13 cellular contexts compared by ENCODE assay signal in the genomic region with DNA sequence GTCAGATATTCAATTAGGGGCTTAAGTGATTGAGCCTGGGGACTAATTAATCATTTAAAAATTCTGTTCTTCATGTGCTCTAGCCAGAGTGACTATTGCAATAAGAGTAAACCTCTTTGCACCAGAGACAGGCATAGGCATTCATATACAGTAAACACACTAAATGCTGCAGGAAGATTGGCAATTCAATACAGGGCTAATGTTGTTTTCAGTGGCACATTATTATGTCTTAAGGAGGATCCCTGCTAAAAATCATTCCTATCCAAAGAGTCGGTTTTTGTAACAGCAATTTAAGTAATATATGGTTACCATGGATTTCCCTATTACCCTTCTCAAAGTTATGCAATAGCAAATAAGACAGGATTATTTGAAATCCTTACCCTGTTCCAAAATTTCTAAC. TPM values are rescaled to one million over a fixed set of nuclear protein-coding genes. Genes with fewer than 3 reads are reported as not detected.
DNase-seq lines count a peak whose midpoint lies in the region; ATAC-seq and TF ChIP-seq lines count a peak whose summit lies in the region.
"Had no signal": no experiment of that assay in that cellular context is flagged by ENCODE, and none has a peak within 500 bp of the region (broad histone marks: within the 10 kb centered on the region; RNA-seq: fewer than 3 reads in every experiment).

No MANE protein-coding gene starts in this region.

- H3K27ac Mint-ChIP-seq in T-cell = no peak overlapping the region

- no peaks in the 10 kb centered on the region for H3K36me3 Mint-ChIP-seq in T-cell

- peak overlapping the region; percentile 19; the same call in 1 of the 2 replicates for H3K4me3 ChIP-seq in AG09309 (ENCODE audit: control insufficient read depth, low read depth, low read length)
- H3K4me3 ChIP-seq in parathyroid adenoma (ENCODE audit: low read depth, low read length) = peak overlapping the region; percentile 19
- peak overlapping the region in 1 of 3 donors; percentile 11 for H3K4me3 ChIP-seq in thyroid gland (replicated peaks in 1 of 3)

- peaks cover 0 to 2% of the 10 kb centered on the region in 2 donors for H3K27me3 Mint-ChIP-seq in T-cell

- no peaks in the 10 kb centered on the region for H3K9me3 ChIP-seq in parathyroid adenoma (ENCODE audit: control insufficient read depth, low read length)
- H3K9me3 ChIP-seq in thyroid gland = no peaks in the 10 kb centered on the region
- H3K9me3 ChIP-seq: Caco-2 had no signal

- peak overlapping the region in 2 of 3 donors; percentile 78 to 82 for H3K4me3 Mint-ChIP-seq in T-cell

- no peak overlapping the region for H3K9ac ChIP-seq in parathyroid adenoma

- H3K79me2 ChIP-seq in parathyroid adenoma = no peaks in the 10 kb centered on the region

- no peak overlapping the region for H2AFZ ChIP-seq in parathyroid adenoma

- DNase-seq in AG09309 (ENCODE audit: low read depth) (no peak), T-cell (no peak), fibroblast of peridontal ligament (ENCODE audit: extremely low read depth) (peak; percentile 56), glomerular visceral epithelial cell (ENCODE audit: extremely low spot score) (no peak), thyroid gland (no peak), NCI-H524 treated with DMSO at 0.1 percent for 48 hours (lab: John Stamatoyannopoulos, UW) (no peak)
- DNase-seq: activated CD8-positive, alpha-beta memory T cell treated with anti-CD3 and anti-CD28 coated beads for 24 hours; amniotic stem cell; Caco-2; erythroblast; NCI-H187 had no signal

- CTCF ChIA-PET in T-cell (lab: Charles Lee) = interaction anchor here in 1 of 2 donors (2.2 kb wide), 1 partner anchor 57 kb away, joined by 10 read pairs; no protein-coding TSS in a partner anchor

- H3K4me1 ChIP-seq in parathyroid adenoma (no peaks in the 10 kb centered on the region), thyroid gland (peaks cover 19 to 39% of the 10 kb centered on the region in 2 donors)
- H3K4me1 ChIP-seq: Caco-2 had no signal

- H3K36me3 ChIP-seq in parathyroid adenoma (ENCODE audit: control insufficient read depth, insufficient read depth, low read length) (no peaks in the 10 kb centered on the region), thyroid gland (no peaks in the 10 kb centered on the region)

- TF ChIP-seq POLR2A in thyroid gland (IDR thresholded peaks at IDR 0.05) = no peak

- POLR2A ChIA-PET in T-cell (lab: Charles Lee) = no interaction called here

- no peak overlapping the region for H3K27ac ChIP-seq in parathyroid adenoma
- no peak overlapping the region for H3K27ac ChIP-seq in thyroid gland

- no peaks in the 10 kb centered on the region for H3K9me3 Mint-ChIP-seq in T-cell

- H3K4me2 ChIP-seq in parathyroid adenoma (ENCODE audit: low read length) = no peak overlapping the region

- ATAC-seq in T-cell (replicated peaks in 1 of 4) = no peak
- no peak for ATAC-seq in HG03520 (IDR thresholded peaks at IDR 0.05; ENCODE audit: unreplicated experiment)

- H3K27me3 ChIP-seq in parathyroid adenoma (ENCODE audit: control insufficient read depth, insufficient read depth, low read length) = no peaks in the 10 kb centered on the region
- H3K27me3 ChIP-seq in thyroid gland = no peaks in the 10 kb centered on the region

- H3K4me1 Mint-ChIP-seq in T-cell = peaks cover 22 to 27% (median 27%) of the 10 kb centered on the region in 3 donors

- 58 to 83% methylated on average over 1 of the region's 1 CpG for whole genome bisulfite sequencing in thyroid gland, 2 donors

- TF ChIP-seq CTCF in AG09309 (IDR thresholded peaks at IDR 0.05; ENCODE audit: control insufficient read depth, insufficient read depth, low read depth, low read length, missing control alignments) (no peak), parathyroid adenoma (IDR thresholded peaks at IDR 0.05) (no peak), thyroid gland (IDR thresholded peaks at IDR 0.05) (no peak)

- intact Hi-C loops in thyroid gland (cut with DNase I) = no loop called here

RNA-seq across cellular contexts. Expression of a gene that starts 1.3 kb away (rescaled TPM):
- 1 to 10 TPM in 1 of 5 donors, under 1 TPM in 4; 0.35 to 1.5 (median 0.69) TPM for total RNA-seq in T-cell
- 10 to 100 TPM in 1 of 4 donors, 1 to 10 TPM in 3; 7.8 to 13.7 (median 8.6) TPM for total RNA-seq in thyroid gland
- total RNA-seq: Caco-2 had no signal
